ENCODE assay signal across 27 cellular contexts in genomic region chr15:78682013-78682651, GRCh38. TPM values are rescaled to one million over a fixed set of nuclear protein-coding genes. Genes with fewer than 3 reads are reported as not detected.
A peak's percentile ranks its signal among the peaks of the same experiment; 100 is the strongest.
DNase-seq lines count a peak whose midpoint lies in the region; ATAC-seq and TF ChIP-seq lines count a peak whose summit lies in the region.
"Had no signal": no experiment of that assay in that cellular context is flagged by ENCODE, and none has a peak within 500 bp of the region (broad histone marks: within the 10 kb centered on the region; RNA-seq: fewer than 3 reads in every experiment).

No MANE protein-coding gene starts in this region.

- H3F3A ChIP-seq in GM23338 (replicated peaks; ENCODE audit: low read depth) = no peaks in the 10 kb centered on the region; the same call in 1 of the 2 replicates

- H3K36me3 Mint-ChIP-seq in GM23338 (ENCODE audit: low read depth) (no peaks in the 10 kb centered on the region), nephron progenitor cell (ENCODE audit: low read depth) (peaks cover 3% of the 10 kb centered on the region)
- H3K36me3 Mint-ChIP-seq in central memory CD8-positive, alpha-beta T cell (ENCODE audit: insufficient read depth) = no peaks in the 10 kb centered on the region
- H3K36me3 Mint-ChIP-seq: activated naive CD8-positive, alpha-beta T cell; stimulated activated naive B cell treated with anti-CD40 and anti-IgM and Interleukin-4, amounts not matched to agents 10 μg/mL and 1 μg/mL and 100 μg/mL, for 72 hours had no signal

- no peak for TF ChIP-seq CTCF in GM23338 (conservative IDR thresholded peaks at IDR 0.05; ENCODE audit: low read depth in 2 of 2)
- no peak for TF ChIP-seq CTCF in nephron progenitor cell (IDR thresholded peaks at IDR 0.05)
- TF ChIP-seq CTCF in ovary (IDR thresholded peaks at IDR 0.05) = no peak

- H2AFZ ChIP-seq in GM23338 = peak overlapping the region; percentile 86; the same call in 1 of the 2 replicates

- H3K4me2 ChIP-seq in GM23338 = no peak overlapping the region

- H3K9me3 ChIP-seq in ovary = no peaks in the 10 kb centered on the region
- H3K9me3 ChIP-seq: left lung, suprapubic skin had no signal

- H3K9me2 ChIP-seq in GM23338 (ENCODE audit: insufficient read depth) = no peaks in the 10 kb centered on the region

- H3K9me3 Mint-ChIP-seq in GM23338 = no peaks in the 10 kb centered on the region; the same call in 2 of the 3 replicates
- no peaks in the 10 kb centered on the region for H3K9me3 Mint-ChIP-seq in central memory CD8-positive, alpha-beta T cell
- H3K9me3 Mint-ChIP-seq in nephron progenitor cell = peaks cover 5% of the 10 kb centered on the region
- H3K9me3 Mint-ChIP-seq: stimulated activated naive B cell treated with anti-CD40 and anti-IgM and Interleukin-4, amounts not matched to agents 10 μg/mL and 1 μg/mL and 100 μg/mL, for 72 hours; T-helper 2 cell treated with Interferon-gamma antibody and Interleukin-4, amounts not matched to agents 5 μg/mL and 100 μg/mL, for 36 hours had no signal

- H3K4me3 ChIP-seq in GM23338 = no peak overlapping the region
- no peak overlapping the region for H3K4me3 ChIP-seq in ovary
- H3K4me3 ChIP-seq: left lung, suprapubic skin had no signal

- no peak for TF ChIP-seq POLR2A in ovary (IDR thresholded peaks at IDR 0.05)

- H3K27me3 ChIP-seq in GM23338 (ENCODE audit: insufficient read depth) (no peaks in the 10 kb centered on the region), ovary (no peaks in the 10 kb centered on the region)
- H3K27me3 ChIP-seq: left lung, suprapubic skin had no signal

- peaks cover 32% of the 10 kb centered on the region for H3K4me1 ChIP-seq in GM23338 (ENCODE audit: insufficient read depth)
- H3K4me1 ChIP-seq in ovary (ENCODE audit: insufficient read depth) = no peaks in the 10 kb centered on the region
- H3K4me1 ChIP-seq: left lung had no signal

- no peaks in the 10 kb centered on the region for H3K79me2 ChIP-seq in GM23338 (replicated peaks; ENCODE audit: insufficient read depth)

- H3K36me3 ChIP-seq in GM23338 (ENCODE audit: insufficient read depth) (no peaks in the 10 kb centered on the region), ovary (no peaks in the 10 kb centered on the region)
- H3K36me3 ChIP-seq: left lung, suprapubic skin had no signal

- WGBS in ovary, 3 donors = 72 to 84% (median 78%) methylated on average over 5 of the region's 5 CpGs

- H3K4me3 Mint-ChIP-seq in GM23338 (no peak overlapping the region), nephron progenitor cell (peak overlapping the region; percentile 66)
- H3K4me3 Mint-ChIP-seq in central memory CD8-positive, alpha-beta T cell = no peak overlapping the region
- H3K4me3 Mint-ChIP-seq: activated CD8-positive, alpha-beta T cell treated with anti-CD3 and anti-CD28 coated beads, Interleukin-2, amount 10 ng/mL, durations not matched to agents 7 days and 5 days; activated naive CD8-positive, alpha-beta T cell; stimulated activated naive B cell treated with anti-CD40 and anti-IgM and Interleukin-4, amounts not matched to agents 10 μg/mL and 1 μg/mL and 100 μg/mL, for 72 hours; T-helper 2 cell treated with Interferon-gamma antibody and Interleukin-4, amounts not matched to agents 5 μg/mL and 100 μg/mL, for 36 hours had no signal

- peaks cover 53% of the 10 kb centered on the region for H3K4me1 Mint-ChIP-seq in GM23338
- no peaks in the 10 kb centered on the region for H3K4me1 Mint-ChIP-seq in central memory CD8-positive, alpha-beta T cell
- H3K4me1 Mint-ChIP-seq in nephron progenitor cell = peaks cover 86% of the 10 kb centered on the region

- H3K27me3 Mint-ChIP-seq in GM23338 (ENCODE audit: insufficient read depth, low read depth, poor library complexity) = peaks cover 13% of the 10 kb centered on the region
- H3K27me3 Mint-ChIP-seq in central memory CD8-positive, alpha-beta T cell = peaks cover 11% of the 10 kb centered on the region
- H3K27me3 Mint-ChIP-seq in nephron progenitor cell (ENCODE audit: low read depth, poor library complexity) = peaks cover 21% of the 10 kb centered on the region
- H3K27me3 Mint-ChIP-seq: activated naive CD8-positive, alpha-beta T cell; stimulated activated naive B cell treated with anti-CD40 and anti-IgM and Interleukin-4, amounts not matched to agents 10 μg/mL and 1 μg/mL and 100 μg/mL, for 72 hours had no signal

- no peak for DNase-seq in GM23338 (ENCODE audit: low spot score)
- peak; percentile 26 for DNase-seq in NOMO-1 treated with DMSO at 0.1 percent for 48 hours (lab: John Stamatoyannopoulos, UW; ENCODE audit: unreplicated experiment)
- no peak for DNase-seq in central memory CD8-positive, alpha-beta T cell (ENCODE audit: low spot score in 2 of 2)
- no peak for DNase-seq in nephron progenitor cell
- DNase-seq in germinal center (ENCODE audit: low spot score) = no peak
- no peak for DNase-seq in ovary
- no peak for DNase-seq in stimulated activated CD8-positive, alpha-beta memory T cell treated with anti-CD3 and anti-CD28 coated beads, Interleukin-4, amount 100 ng/mL, for 48 hours
- DNase-seq in retina = no peak
- DNase-seq: activated CD4-positive, alpha-beta T cell treated with anti-CD3 and anti-CD28 coated beads for 4 hours; activated CD8-positive, alpha-beta T cell treated with anti-CD3 and anti-CD28 coated beads, Interleukin-2, amount 10 ng/mL, durations not matched to agents 7 days and 5 days; anterior cingulate cortex; DMS53; effector CD8-positive, alpha-beta T cell; left lung; mesenchymal stem cell; MV-4-11; nucleus accumbens; stimulated activated naive B cell treated with anti-CD40 and anti-IgM and Interleukin-4, amounts not matched to agents 10 μg/mL and 1 μg/mL and 100 μg/mL, for 72 hours had no signal

- H3K27ac ChIP-seq in GM23338 (ENCODE audit: low read depth) (no peak overlapping the region), ovary (no peak overlapping the region)
- H3K27ac ChIP-seq: epithelial cell of prostate, left lung, suprapubic skin, VCaP had no signal

- TF ChIP-seq EP300 in ovary (IDR thresholded peaks at IDR 0.05) = no peak

- no peak for ATAC-seq in GM23338
- ATAC-seq in central memory CD8-positive, alpha-beta T cell (replicated peaks; ENCODE audit: extremely low read depth, poor library complexity, severe bottlenecking) = no peak
- ATAC-seq: activated CD8-positive, alpha-beta T cell treated with anti-CD3 and anti-CD28 coated beads, Interleukin-2, amount 10 ng/mL, durations not matched to agents 7 days and 5 days; HCT116; left lung; stimulated activated naive B cell treated with anti-CD40 and anti-IgM and Interleukin-4, amounts not matched to agents 10 μg/mL and 1 μg/mL and 100 μg/mL, for 72 hours had no signal

- no peaks in the 10 kb centered on the region for H4K20me1 ChIP-seq in GM23338 (replicated peaks; ENCODE audit: insufficient read depth)

- H3K27ac Mint-ChIP-seq in GM23338 = no peak overlapping the region
- peak overlapping the region; percentile 52 for H3K27ac Mint-ChIP-seq in central memory CD8-positive, alpha-beta T cell (ENCODE audit: low read depth)
- peak overlapping the region; percentile 99 for H3K27ac Mint-ChIP-seq in nephron progenitor cell
- H3K27ac Mint-ChIP-seq: activated CD8-positive, alpha-beta T cell treated with anti-CD3 and anti-CD28 coated beads, Interleukin-2, amount 10 ng/mL, durations not matched to agents 7 days and 5 days; activated naive CD8-positive, alpha-beta T cell; stimulated activated naive B cell treated with anti-CD40 and anti-IgM and Interleukin-4, amounts not matched to agents 10 μg/mL and 1 μg/mL and 100 μg/mL, for 72 hours; T-helper 2 cell treated with Interferon-gamma antibody and Interleukin-4, amounts not matched to agents 5 μg/mL and 100 μg/mL, for 36 hours had no signal

- intact Hi-C loops in ovary (cut with DNase I) = no loop called here

TF ChIP-seq in GM23338, 12 proteins besides CTCF, POLR2A, EP300 and RAD21:
- TF ChIP-seq STAT1 (IDR thresholded peaks at IDR 0.05; ENCODE audit: unreplicated experiment) = no peak
- no peak for TF ChIP-seq ZNF331 (CRISPR knock-in tag; IDR thresholded peaks at IDR 0.05; ENCODE audit: low read depth)
- no peak for TF ChIP-seq EZH2 (IDR thresholded peaks at IDR 0.05; ENCODE audit: low read depth, unreplicated experiment)
- TF ChIP-seq CREB1 (CRISPR knock-in tag; IDR thresholded peaks at IDR 0.05; ENCODE audit: low read depth) = no peak
- no peak for TF ChIP-seq POLR2AphosphoS5 (IDR thresholded peaks at IDR 0.05; ENCODE audit: low read depth)
- no peak for TF ChIP-seq ZNF114 (CRISPR knock-in tag; IDR thresholded peaks at IDR 0.05)
- TF ChIP-seq NANOG (IDR thresholded peaks at IDR 0.05; ENCODE audit: borderline replicate concordance) = no peak

RNA-seq across cellular contexts. Expression of gene CHRNB4, which starts 41.1 kb away (rescaled TPM):
- 1.0 and 1.6 TPM in 2 replicates for total RNA-seq in GM23338 (2014; rRNA removed; shearing (Covaris generic))
- polyA plus RNA-seq in GM23338 (2016; fragmentation: Nextera tagmentation; extraction: Ambion mirVana) (0.71 and 1.4 TPM in 2 replicates), ovary (1 to 10 TPM in 1 of 2 donors, under 1 TPM in 1; 0.35 to 1.0 TPM)
- under 1 TPM in 2 of 7 donors, not detected in 5; 0.12 to 0.15 TPM for total RNA-seq in ovary
- total RNA-seq: activated CD8-positive, alpha-beta T cell treated with anti-CD3 and anti-CD28 coated beads, Interleukin-2, amount 10 ng/mL, durations not matched to agents 7 days and 5 days; bronchial epithelial cell; left lung; OCI-LY7 had no signal
- polyA plus RNA-seq: AG04450 had no signal
